ENCODE assay signal across 1 cellular context in genomic region chr5:93010626-93011025, GRCh38.
TF ChIP-seq lines count a peak whose summit lies in the region.

No MANE protein-coding gene starts in this region.

TF ChIP-seq in SK-N-SH treated with all-trans-retinoic acid at 6 μM for 48 hours, 23 proteins besides CTCF, POLR2A, EP300 and RAD21 (continued from another document):
- TF ChIP-seq TSHZ2 (CRISPR knock-in tag; IDR thresholded peaks at IDR 0.05) (no peak), TCF4 (CRISPR knock-in tag; IDR thresholded peaks at IDR 0.05; ENCODE audit: borderline replicate concordance) (no peak), ARNTL (CRISPR knock-in tag; IDR thresholded peaks at IDR 0.05; ENCODE audit: borderline replicate concordance, low read depth) (no peak)
